In the genomic region with DNA sequence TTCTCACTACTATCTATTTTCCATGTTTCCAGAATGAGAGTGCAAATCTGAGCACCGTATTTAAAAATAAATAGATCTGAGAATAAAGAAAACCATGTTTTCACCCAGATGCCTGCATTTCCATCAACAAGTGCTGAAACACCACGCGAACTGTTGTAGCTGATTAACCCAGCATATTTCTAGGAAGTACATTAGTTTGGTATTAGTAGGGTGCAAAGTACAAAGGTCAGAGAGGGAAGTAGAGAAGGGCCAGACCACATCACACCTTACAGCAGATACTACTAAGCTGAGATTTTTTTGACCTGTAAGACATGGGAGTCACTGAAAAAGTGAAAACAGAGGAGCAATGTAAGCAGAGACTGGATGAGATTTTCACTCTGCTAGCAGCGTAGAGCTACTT, we compare ENCODE assay signal across 16 cellular contexts.
"Had no signal": no experiment of that assay in that cellular context is flagged by ENCODE, and none has a peak within 500 bp of the region (broad histone marks: within the 10 kb centered on the region; RNA-seq: fewer than 3 reads in every experiment).

No MANE protein-coding gene starts in this region.

- H3K27me3 ChIP-seq: body of pancreas, gastroesophageal sphincter, spleen, tibial nerve had no signal

- H3K27ac ChIP-seq: body of pancreas, coronary artery, gastroesophageal sphincter, spleen, tibial nerve had no signal

- H3K36me3 ChIP-seq: gastroesophageal sphincter, spleen, tibial nerve had no signal

- DNase-seq: activated CD4-positive, alpha-beta T cell treated with anti-CD3 and anti-CD28 coated beads, Interleukin-2, amount 10 ng/mL, durations not matched to agents 7 days and 5 days; activated CD4-positive, CD25-positive, alpha-beta regulatory T cell; activated CD8-positive, alpha-beta memory T cell treated with anti-CD3 and anti-CD28 coated beads for 24 hours; activated T-cell treated with anti-CD3 and anti-CD28 coated beads for 4 hours; body of pancreas; central memory CD4-positive, alpha-beta T cell; effector CD8-positive, alpha-beta T cell; natural killer cell; right cardiac atrium; spleen; stimulated activated CD4-positive, alpha-beta T cell treated with anti-CD3 and anti-CD28 coated beads, Interleukin-2, amount 100 ng/mL, for 24 hours; stimulated activated naive B cell treated with anti-CD40 and anti-IgM and Interleukin-4, amounts not matched to agents 10 μg/mL and 1 μg/mL and 100 μg/mL, for 72 hours had no signal

- ATAC-seq: body of pancreas; gastroesophageal sphincter; natural killer cell; right cardiac atrium; stimulated activated naive B cell treated with anti-CD40 and anti-IgM and Interleukin-4, amounts not matched to agents 10 μg/mL and 1 μg/mL and 100 μg/mL, for 72 hours had no signal

- H3K9me3 ChIP-seq: body of pancreas, gastroesophageal sphincter, spleen, tibial nerve had no signal

- H3K4me3 ChIP-seq: body of pancreas, coronary artery, gastroesophageal sphincter, lung, spleen, tibial nerve had no signal

- H3K4me1 ChIP-seq: body of pancreas, gastroesophageal sphincter, spleen had no signal
